ENCODE assay signal across 22 cellular contexts in the genomic region with DNA sequence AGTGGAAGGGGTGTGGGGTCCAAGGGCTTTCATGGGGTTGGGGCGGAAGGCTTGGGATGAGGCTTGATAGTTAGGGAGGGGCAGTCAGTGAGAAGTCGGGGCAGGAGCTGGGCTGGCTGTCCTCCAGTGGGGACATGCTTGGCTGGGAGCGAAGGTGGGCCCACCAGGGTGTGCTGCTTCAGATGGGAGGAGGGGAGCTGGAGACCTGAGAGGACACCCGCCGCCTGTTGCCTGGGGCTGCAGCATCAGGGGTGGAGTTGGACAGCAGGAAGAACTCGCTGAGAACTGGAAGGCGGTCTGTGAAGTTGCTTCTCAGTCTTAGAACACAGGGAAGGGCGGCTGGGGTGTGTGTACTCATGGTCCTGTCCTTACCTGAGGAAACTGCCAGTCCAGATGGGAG. TPM values are rescaled to one million over a fixed set of nuclear protein-coding genes. Genes with fewer than 3 reads are reported as not detected.
A peak's percentile ranks its signal among the peaks of the same experiment; 100 is the strongest.
DNase-seq lines count a peak whose midpoint lies in the region; ATAC-seq and TF ChIP-seq lines count a peak whose summit lies in the region.
"Had no signal": no experiment of that assay in that cellular context is flagged by ENCODE, and none has a peak within 500 bp of the region (broad histone marks: within the 10 kb centered on the region; RNA-seq: fewer than 3 reads in every experiment).

No MANE protein-coding gene starts in this region.

- peaks cover 23% of the 10 kb centered on the region for H3K4me1 Mint-ChIP-seq in activated CD4-positive, alpha-beta T cell treated with anti-CD3 and anti-CD28 coated beads for 36 hours
- H3K4me1 Mint-ChIP-seq in T-helper 17 cell: peaks cover 11% of the 10 kb centered on the region

- H3K4me3 ChIP-seq in right atrium auricular region: no peak overlapping the region

- in situ Hi-C loops in GM13977 (cut with MboI; ENCODE audit: low pct_unique_long_range_greater_than_20kb, low sequenced_read_pairs, unreplicated experiment): no loop called here

- no peak for ATAC-seq in activated CD4-positive, alpha-beta T cell treated with anti-CD3 and anti-CD28 coated beads for 36 hours
- no peak for ATAC-seq in T-helper 17 cell

- H3K4me1 ChIP-seq in right atrium auricular region: peaks cover 0 to 19% of the 10 kb centered on the region in 2 donors

- H3K27me3 ChIP-seq in right atrium auricular region: no peaks in the 10 kb centered on the region

- peaks cover 13% of the 10 kb centered on the region for H3K36me3 Mint-ChIP-seq in activated CD4-positive, alpha-beta T cell treated with anti-CD3 and anti-CD28 coated beads for 36 hours (ENCODE audit: low read depth)
- peaks cover 4% of the 10 kb centered on the region for H3K36me3 Mint-ChIP-seq in T-helper 17 cell (ENCODE audit: low read depth)

- intact Hi-C loops in activated CD4-positive, alpha-beta T cell treated with anti-CD3 and anti-CD28 coated beads for 36 hours (cut with DNase I, micrococcal nuclease): no loop called here

- POLR2A ChIA-PET in activated CD4-positive, alpha-beta T cell treated with anti-CD3 and anti-CD28 coated beads for 36 hours (lab: Charles Lee): no interaction called here

- H3K9me3 ChIP-seq in T-helper 17 cell (ENCODE audit: control insufficient read depth, low read length, poor library complexity, severe bottlenecking) (no peaks in the 10 kb centered on the region), right atrium auricular region (no peaks in the 10 kb centered on the region)
- H3K9me3 ChIP-seq: SK-N-SH had no signal

- peak overlapping the region; percentile 2 for H3K27ac Mint-ChIP-seq in activated CD4-positive, alpha-beta T cell treated with anti-CD3 and anti-CD28 coated beads for 36 hours
- peak overlapping the region; percentile 83 for H3K27ac Mint-ChIP-seq in T-helper 17 cell

- no peaks in the 10 kb centered on the region for H3K27me3 Mint-ChIP-seq in activated CD4-positive, alpha-beta T cell treated with anti-CD3 and anti-CD28 coated beads for 36 hours
- H3K27me3 Mint-ChIP-seq in T-helper 17 cell: no peaks in the 10 kb centered on the region

- no peaks in the 10 kb centered on the region for H3K36me3 ChIP-seq in right atrium auricular region

- H3K9me3 Mint-ChIP-seq in activated CD4-positive, alpha-beta T cell treated with anti-CD3 and anti-CD28 coated beads for 36 hours (ENCODE audit: low read depth): no peaks in the 10 kb centered on the region

- no peak overlapping the region for H3K4me3 Mint-ChIP-seq in activated CD4-positive, alpha-beta T cell treated with anti-CD3 and anti-CD28 coated beads for 36 hours
- no peak overlapping the region for H3K4me3 Mint-ChIP-seq in T-helper 17 cell

- no peak overlapping the region for H3K27ac ChIP-seq in right atrium auricular region
- H3K27ac ChIP-seq: C4-2B, RWPE1 had no signal

- CTCF ChIA-PET in activated CD4-positive, alpha-beta T cell treated with anti-CD3 and anti-CD28 coated beads for 36 hours (lab: Charles Lee): no interaction called here

- TF ChIP-seq CTCF in right atrium auricular region (IDR thresholded peaks at IDR 0.05) (no peak), GM13977 (IDR thresholded peaks at IDR 0.05; ENCODE audit: extremely low read depth, insufficient read depth, missing control alignments) (no peak)

- DNase-seq in activated CD4-positive, alpha-beta T cell treated with anti-CD3 and anti-CD28 coated beads for 36 hours: no peak
- DNase-seq in activated CD4-positive, alpha-beta T cell treated with anti-CD3 and anti-CD28 coated beads, Interleukin-2, amount 50 U/mL, for 1 hour: no peak
- DNase-seq in T-helper 17 cell: no peak
- peak; percentile 79 for DNase-seq in mesenteric fat pad (ENCODE audit: low spot score)
- DNase-seq in right atrium auricular region (ENCODE audit: low spot score): no peak
- DNase-seq in HuH-7.5 (ENCODE audit: low spot score): no peak
- no peak for DNase-seq in SIG-M5 treated with dmso at 0.1 percent for 504 hours (lab: John Stamatoyannopoulos, UW; ENCODE audit: unreplicated experiment)
- no peak for DNase-seq in GM13977 (ENCODE audit: low spot score)
- DNase-seq: DMS79; KG1; NCI-H1105; NCI-H2029 treated with DMSO at 0.1 percent for 48 hours; NCI-H226; NCI-H510A treated with DMSO at 0.1 percent for 48 hours; NCI-H774; NK-92 treated with Interleukin-12 subunit alpha and Interleukin-12 subunit beta, amount 100 ng/mL, for 24 hours; SHP77 treated with DMSO at 0.1 percent for 48 hours; SK-N-SH had no signal

RNA-seq across cellular contexts. Expression of a gene that starts 1.6 kb away (rescaled TPM):
- total RNA-seq in activated CD4-positive, alpha-beta T cell treated with anti-CD3 and anti-CD28 coated beads for 36 hours: not detected
- total RNA-seq in T-helper 17 cell: under 1 TPM in 1 of 2 donors, not detected in 1; 0.89 TPM
- total RNA-seq in mesenteric fat pad: not detected
- not detected for total RNA-seq in right atrium auricular region
- total RNA-seq: A172, HT1080 had no signal

RNA-seq across cellular contexts. Expression of a gene that starts 12.3 kb away (rescaled TPM):
- total RNA-seq in activated CD4-positive, alpha-beta T cell treated with anti-CD3 and anti-CD28 coated beads for 36 hours: 1 to 10 TPM; 2.1 to 2.4 TPM
- total RNA-seq in T-helper 17 cell (1 to 10 TPM; 1.9 to 2.3 TPM), mesenteric fat pad (not detected), right atrium auricular region (not detected)
- total RNA-seq: A172, HT1080 had no signal

RNA-seq across cellular contexts. Expression of a gene that starts 20.3 kb away (rescaled TPM):
- 1 to 10 TPM; 3.8 to 3.9 TPM for total RNA-seq in activated CD4-positive, alpha-beta T cell treated with anti-CD3 and anti-CD28 coated beads for 36 hours
- total RNA-seq in T-helper 17 cell (10 to 100 TPM; 38.4 to 42.5 TPM), mesenteric fat pad (0.10 TPM), right atrium auricular region (10 to 100 TPM in 1 of 2 donors, 1 to 10 TPM in 1; 9.1 to 10.3 TPM)
- total RNA-seq: HT1080 had no signal

RNA-seq across cellular contexts. Expression of a gene that starts 46.7 kb away (rescaled TPM):
- under 1 TPM; 0.09 to 0.18 TPM for total RNA-seq in activated CD4-positive, alpha-beta T cell treated with anti-CD3 and anti-CD28 coated beads for 36 hours
- total RNA-seq in T-helper 17 cell (1 to 10 TPM in 1 of 2 donors, under 1 TPM in 1; 0.77 to 1.6 TPM), mesenteric fat pad (not detected), right atrium auricular region (under 1 TPM; 0.20 to 0.33 TPM)
- total RNA-seq: A172, HT1080 had no signal

RNA-seq across cellular contexts. Expression of a gene that starts 57.4 kb away (rescaled TPM):
- 10 to 100 TPM; 23.9 to 26.0 TPM for total RNA-seq in activated CD4-positive, alpha-beta T cell treated with anti-CD3 and anti-CD28 coated beads for 36 hours
- 10 to 100 TPM; 42.2 to 57.3 TPM for total RNA-seq in T-helper 17 cell
- 14.8 TPM for total RNA-seq in mesenteric fat pad
- total RNA-seq in right atrium auricular region: 10 to 100 TPM; 18.5 to 23.1 TPM
